Comparison of ENCODE assay signal across 15 cellular contexts in the genomic region with DNA sequence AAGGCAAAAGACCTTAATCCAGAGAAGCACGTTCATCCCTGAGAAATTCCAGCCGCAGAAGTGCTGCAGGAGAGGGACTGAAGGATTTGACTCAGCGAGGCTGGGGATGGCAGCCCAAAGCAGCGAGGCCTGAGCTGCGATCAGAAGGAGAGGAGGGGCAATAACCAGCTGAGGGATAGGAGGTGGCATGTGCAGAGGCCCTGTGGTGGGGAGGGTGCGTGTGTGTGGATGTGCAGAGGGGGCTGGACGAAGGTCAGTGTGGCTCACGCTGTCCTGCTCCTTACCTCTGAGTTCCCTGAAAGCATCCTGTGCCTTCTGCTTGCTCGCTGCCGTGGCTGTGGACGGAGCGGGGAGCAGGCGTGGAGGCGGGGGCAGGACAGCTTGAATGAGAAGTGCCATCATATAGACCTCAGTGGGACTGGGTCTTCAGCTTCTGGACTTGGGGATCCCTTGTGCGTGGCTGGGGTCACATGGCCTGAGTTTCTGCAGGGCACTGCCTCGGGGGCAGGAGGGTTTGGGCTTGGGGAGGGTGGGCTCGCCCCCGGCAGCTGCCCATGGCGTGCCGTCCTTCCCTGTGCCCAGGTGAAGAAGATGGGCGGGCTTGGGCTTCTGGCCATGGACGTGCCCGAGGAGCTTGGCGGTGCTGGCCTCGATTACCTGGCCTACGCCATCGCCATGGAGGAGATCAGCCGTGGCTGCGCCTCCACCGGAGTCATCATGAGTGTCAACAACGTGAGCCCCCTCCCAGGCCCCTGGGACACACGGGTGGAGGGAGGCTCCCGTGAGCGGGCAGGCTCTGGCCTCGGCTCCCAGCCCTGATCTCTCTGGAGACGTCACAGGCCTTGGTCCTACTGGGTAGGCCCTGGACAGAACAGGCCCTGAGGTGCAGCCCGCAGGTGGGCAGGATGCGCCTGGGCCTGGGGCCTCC. TPM values are rescaled to one million over a fixed set of nuclear protein-coding genes. Genes with fewer than 3 reads are reported as not detected.
A peak's percentile ranks its signal among the peaks of the same experiment; 100 is the strongest.
DNase-seq lines count a peak whose midpoint lies in the region; ATAC-seq, FAIRE-seq and TF ChIP-seq lines count a peak whose summit lies in the region.
"Had no signal": no experiment of that assay in that cellular context is flagged by ENCODE, and none has a peak within 500 bp of the region (broad histone marks: within the 10 kb centered on the region; RNA-seq: fewer than 3 reads in every experiment).

No MANE protein-coding gene starts in this region.

- no peak overlapping the region for H3K27ac ChIP-seq in left ventricle myocardium inferior (replicated peaks)
- no peak overlapping the region for H3K27ac ChIP-seq in K562 (ENCODE audit: extremely low read depth, low read depth, low read length)
- no peak overlapping the region for H3K27ac ChIP-seq in aorta (ENCODE audit: low read depth in 1 of 2, low read length in 2 of 2)

- CTCF ChIA-PET in K562 (lab: Yijun Ruan, JAX; ENCODE audit: low intra/inter-chr PET ratio), result no interaction called here

- ATAC-seq in K562 (no peak; the same call in 2 of the 3 replicates), aorta (ENCODE audit: low FRiP score) (peak; percentile 23), left colon (no peak)
- ATAC-seq: HCT116 had no signal

- DNase-seq in cardiac septum (ENCODE audit: low spot score) (peak; percentile 73), left ventricle myocardium inferior (no peak), K562 (ENCODE audit: extremely low read depth in 1 of 4, low spot score in 3 of 4) (no peak), nephron progenitor cell (no peak), aorta (peak in 1 of 2 donors; percentile 57), left colon (no peak), DMS79 treated with DMSO at 0.1 percent for 48 hours (lab: John Stamatoyannopoulos, UW) (no peak), HCEC 1CT (no peak)
- DNase-seq: 8988T, DMS79, KBM-7, NCI-H1105, SHP77 treated with DMSO at 0.1 percent for 48 hours had no signal

- H3K79me2 ChIP-seq in K562 (ENCODE audit: control insufficient read depth, insufficient read depth, low read length), result no peaks in the 10 kb centered on the region

- no peak overlapping the region for H3K9ac ChIP-seq in K562 (ENCODE audit: insufficient read depth in 1 of 2, low read depth in 2 of 2, low read length in 2 of 2)

- H3K4me1 ChIP-seq in left ventricle myocardium inferior (no peaks in the 10 kb centered on the region), K562 (replicated peaks in 1 of 2; ENCODE audit: control insufficient read depth in 2 of 2, insufficient read depth in 2 of 2, low read length in 2 of 2) (peaks cover 0 to 13% of the 10 kb centered on the region in 2 experiments; a peak in 2 of 5 replicates), aorta (ENCODE audit: control insufficient read depth in 1 of 2, insufficient read depth in 2 of 2, low read length in 2 of 2) (no peaks in the 10 kb centered on the region)

- no peak for FAIRE-seq in K562 (lab: Jason Lieb, UNC)

- no peaks in the 10 kb centered on the region for H3K27me3 Mint-ChIP-seq in nephron progenitor cell (ENCODE audit: low read depth, poor library complexity)

- in situ Hi-C loops in K562 (cut with MboI), result no loop called here

- POLR2A ChIA-PET in K562 (lab: Yijun Ruan, JAX), result interaction anchor here (0.5 kb wide), 1 partner anchor 242 kb away, joined by 5 read pairs; no protein-coding TSS in a partner anchor

- H3K36me3 ChIP-seq in left ventricle myocardium inferior (peaks cover 26% of the 10 kb centered on the region), K562 (ENCODE audit: control insufficient read depth, insufficient read depth, low read length) (peaks cover 12% of the 10 kb centered on the region; the same call in 1 of the 3 replicates), aorta (ENCODE audit: control insufficient read depth in 1 of 2, insufficient read depth in 2 of 2, low read length in 1 of 2) (no peaks in the 10 kb centered on the region)

- H3K4me2 ChIP-seq in K562 (ENCODE audit: insufficient read depth, low read length), result no peak overlapping the region

- no peak for TF ChIP-seq RAD21 in K562 (CRISPR knock-in tag; conservative IDR thresholded peaks at IDR 0.05 in 1 of 2, IDR thresholded peaks at IDR 0.05 in 1 of 2)

- H3K4me3 ChIP-seq in left ventricle myocardium inferior, result no peak overlapping the region
- no peak overlapping the region for H3K4me3 ChIP-seq in K562
- H3K4me3 ChIP-seq in aorta (ENCODE audit: low read length in 2 of 2), result no peak overlapping the region

- TF ChIP-seq CTCF in left ventricle myocardium inferior (IDR thresholded peaks at IDR 0.05; ENCODE audit: borderline replicate concordance) (no peak), K562 (IDR thresholded peaks at IDR 0.05 in 2 of 3, conservative IDR thresholded peaks at IDR 0.05 in 1 of 3; ENCODE audit: insufficient read depth in 2 of 3, low read depth in 1 of 3, low read length in 3 of 3) (no peak), nephron progenitor cell (IDR thresholded peaks at IDR 0.05) (no peak)

- H3K9me3 ChIP-seq in left ventricle myocardium inferior (replicated peaks) (no peaks in the 10 kb centered on the region), K562 (replicated peaks; ENCODE audit: control insufficient read depth, insufficient read depth, low read depth, low read length) (no peaks in the 10 kb centered on the region), aorta (ENCODE audit: control insufficient read depth, low read length) (no peaks in the 10 kb centered on the region)

- no peak overlapping the region for H2AFZ ChIP-seq in K562 (ENCODE audit: low read depth, low read length)

- no peak for TF ChIP-seq EP300 in K562 (IDR thresholded peaks at IDR 0.05; ENCODE audit: low read length)

- intact Hi-C loops in cardiac septum (cut with DNase I) (no loop called here), left ventricle myocardium inferior (cut with micrococcal nuclease) (loop anchor here (2.0 kb wide), 1 partner anchor 66 kb away; no protein-coding TSS in a partner anchor), K562 (cut with micrococcal nuclease) (no loop called here), aorta (cut with DNase I) (no loop called here), left colon (cut with DNase I, micrococcal nuclease) (no loop called here)

- no peak overlapping the region for H3K4me3 Mint-ChIP-seq in nephron progenitor cell
- H3K4me3 Mint-ChIP-seq: CD14-positive monocyte had no signal

- no TSS peak for BruUV-seq in K562 (replicated peaks; lab: Mats Ljungman, UMichigan)

- WGBS in K562 (ENCODE audit: insufficient coverage, low coverage, missing lambda C conversion rate), result 74% methylated on average over 29 of the region's 38 CpGs
- WGBS in aorta, 2 donors, result 90 to 91% methylated on average over 35 to 38 of the region's 38 CpGs

- no peaks in the 10 kb centered on the region for H3K4me1 Mint-ChIP-seq in nephron progenitor cell

- 0 out of 2 replicates have a peak, but pooled peaks cover 5% of the 10 kb centered on the region for H4K20me1 ChIP-seq in K562 (replicated peaks; ENCODE audit: control insufficient read depth, insufficient read depth, low read length)

- no peak for TF ChIP-seq POLR2A in K562 (conservative IDR thresholded peaks at IDR 0.05)

- H3K27me3 ChIP-seq in left ventricle myocardium inferior (ENCODE audit: low read depth) (no peaks in the 10 kb centered on the region), K562 (ENCODE audit: control insufficient read depth in 2 of 2, insufficient read depth in 2 of 2, low read length in 2 of 2) (no peaks in the 10 kb centered on the region), aorta (ENCODE audit: control insufficient read depth in 1 of 2, insufficient read depth in 2 of 2, low read length in 1 of 2) (no peaks in the 10 kb centered on the region)

- H3K27ac Mint-ChIP-seq in nephron progenitor cell, result peak overlapping the region; percentile 90

- no peaks in the 10 kb centered on the region for H3K9me1 ChIP-seq in K562 (ENCODE audit: control insufficient read depth, insufficient read depth, low read length)

- H3K9me3 Mint-ChIP-seq in nephron progenitor cell, result peaks cover 13% of the 10 kb centered on the region

- H3K36me3 Mint-ChIP-seq in nephron progenitor cell (ENCODE audit: low read depth), result peaks cover 17% of the 10 kb centered on the region

RNA-seq across cellular contexts. Expression of gene ACADS, which starts 11.0 kb away (rescaled TPM):
- 58.4 TPM for total RNA-seq in cardiac septum
- 93.8 TPM for total RNA-seq in left ventricle myocardium inferior
- 6.2 and 32.9 TPM in 2 replicates for total RNA-seq in K562 (2011; cell fraction: chromatin; rRNA removed; ENCODE audit: low replicate concordance)
- total RNA-seq in K562 (2011; cell fraction: nucleolus; rRNA removed), result 34.2 and 46.8 TPM in 2 replicates
- 17.8 and 18.3 TPM in 2 replicates for total RNA-seq in K562 (2011; cell fraction: nucleoplasm; rRNA removed)
- total RNA-seq in K562 (2014; rRNA removed), result 20.2 and 20.3 TPM in 2 replicates
- total RNA-seq in K562 (2014; rRNA removed; fragmentation: Illumina TruSeq; extraction: Trizol), result 2.1 and 3.1 TPM in 2 replicates
- total RNA-seq in K562 (2015; rRNA removed; fragmentation: Illumina TruSeq; extraction: Trizol), result 8.8 and 9.0 TPM in 2 replicates
- total RNA-seq in K562 (2021), result 17.2 and 18.5 TPM in 2 replicates
- 13.6 and 14.1 TPM in 2 replicates for polyA plus RNA-seq in K562 (2011; rRNA removed)
- 15.7 and 34.6 TPM in 2 replicates for polyA plus RNA-seq in K562 (2011; cell fraction: cytosol; rRNA removed)
- polyA plus RNA-seq in K562 (2011; cell fraction: nucleus; rRNA removed), result 34.9 and 56.3 TPM in 2 replicates
- polyA plus RNA-seq in K562 (2012), result 10.1 and 22.2 TPM in 2 replicates
- 3.3 and 8.3 TPM in 2 replicates for polyA plus RNA-seq in K562 (2014; fragmentation: Illumina TruSeq; extraction: Trizol)
- under 1 TPM; 0.06 to 0.14 TPM for polyA plus RNA-seq in K562 (2014; fragmentation: Nextera tagmentation; extraction: Ambion mirVana)
- polyA plus RNA-seq in K562 (2014; rRNA removed), result 18.3 and 20.3 TPM in 2 replicates
- 2.3 and 3.0 TPM in 2 replicates for polyA minus RNA-seq in K562 (2011; rRNA and poly(A)+ RNA removed)
- polyA minus RNA-seq in K562 (2011; cell fraction: cytosol; rRNA and poly(A)+ RNA removed), result 10.6 and 11.6 TPM in 2 replicates
- 11.1 and 14.4 TPM in 2 replicates for polyA minus RNA-seq in K562 (2011; cell fraction: nucleus; rRNA and poly(A)+ RNA removed)
- 10 to 100 TPM; 11.3 to 15.6 TPM for total RNA-seq in aorta
- polyA plus RNA-seq in aorta, result 10 to 100 TPM; 29.2 to 36.9 TPM
- total RNA-seq in left colon, result 100 to 1,000 TPM; 183 to 209 TPM

RNA-seq across cellular contexts. Expression of gene UNC119B, which starts 26.4 kb away (rescaled TPM):
- total RNA-seq in cardiac septum (10.9 TPM), left ventricle myocardium inferior (11.5 TPM), K562 (2014; rRNA removed) (14.6 and 15.1 TPM in 2 replicates), K562 (2014; rRNA removed; fragmentation: Illumina TruSeq; extraction: Trizol) (11.9 and 13.8 TPM in 2 replicates), K562 (2015; rRNA removed; fragmentation: Illumina TruSeq; extraction: Trizol) (9.2 and 9.3 TPM in 2 replicates), K562 (2021) (22.2 and 25.0 TPM in 2 replicates), aorta (10 to 100 TPM; 18.6 to 24.4 TPM), left colon (10 to 100 TPM; 15.1 to 27.5 TPM)
- total RNA-seq in K562 (2011; cell fraction: chromatin; rRNA removed; ENCODE audit: low replicate concordance), result 18.7 and 28.7 TPM in 2 replicates
- 23.0 and 27.2 TPM in 2 replicates for total RNA-seq in K562 (2011; cell fraction: nucleolus; rRNA removed)
- 21.1 and 23.8 TPM in 2 replicates for total RNA-seq in K562 (2011; cell fraction: nucleoplasm; rRNA removed)
- polyA plus RNA-seq in K562 (2011; rRNA removed) (26.5 and 34.5 TPM in 2 replicates), K562 (2014; fragmentation: Illumina TruSeq; extraction: Trizol) (16.5 and 19.5 TPM in 2 replicates), K562 (2014; fragmentation: Nextera tagmentation; extraction: Ambion mirVana) (1 to 10 TPM; 4.0 to 6.5 TPM), K562 (2014; rRNA removed) (20.2 and 21.6 TPM in 2 replicates), aorta (10 to 100 TPM; 13.6 to 15.9 TPM)
- polyA plus RNA-seq in K562 (2011; cell fraction: cytosol; rRNA removed), result 23.8 and 27.8 TPM in 2 replicates
- polyA plus RNA-seq in K562 (2011; cell fraction: nucleus; rRNA removed), result 28.8 and 32.2 TPM in 2 replicates
- polyA plus RNA-seq in K562 (2012), result 17.9 and 20.1 TPM in 2 replicates
- polyA minus RNA-seq in K562 (2011; rRNA and poly(A)+ RNA removed), result 28.0 and 45.8 TPM in 2 replicates
- 13.2 and 21.8 TPM in 2 replicates for polyA minus RNA-seq in K562 (2011; cell fraction: cytosol; rRNA and poly(A)+ RNA removed)
- polyA minus RNA-seq in K562 (2011; cell fraction: nucleus; rRNA and poly(A)+ RNA removed), result 17.6 and 18.5 TPM in 2 replicates

RNA-seq across cellular contexts. Expression of gene MLEC, which starts 49.7 kb away (rescaled TPM):
- total RNA-seq in cardiac septum (103 TPM), left ventricle myocardium inferior (120 TPM), K562 (2014; rRNA removed) (57.8 and 63.6 TPM in 2 replicates), K562 (2014; rRNA removed; fragmentation: Illumina TruSeq; extraction: Trizol) (90.7 and 93.1 TPM in 2 replicates), K562 (2015; rRNA removed; fragmentation: Illumina TruSeq; extraction: Trizol) (102 and 108 TPM in 2 replicates), K562 (2021) (92.9 and 104 TPM in 2 replicates), aorta (10 to 100 TPM; 67.4 to 92.0 TPM), left colon (100 to 1,000 TPM; 271 to 278 TPM)
- total RNA-seq in K562 (2011; cell fraction: chromatin; rRNA removed; ENCODE audit: low replicate concordance), result 88.8 and 90.6 TPM in 2 replicates
- 52.4 and 69.7 TPM in 2 replicates for total RNA-seq in K562 (2011; cell fraction: nucleolus; rRNA removed)
- total RNA-seq in K562 (2011; cell fraction: nucleoplasm; rRNA removed), result 97.0 and 104 TPM in 2 replicates
- polyA plus RNA-seq in K562 (2011; rRNA removed) (40.2 and 51.9 TPM in 2 replicates), K562 (2014; fragmentation: Illumina TruSeq; extraction: Trizol) (73.7 and 94.6 TPM in 2 replicates), K562 (2014; fragmentation: Nextera tagmentation; extraction: Ambion mirVana) (10 to 100 TPM; 18.5 to 20.5 TPM), K562 (2014; rRNA removed) (40.9 and 45.3 TPM in 2 replicates), aorta (10 to 100 TPM; 19.7 to 27.7 TPM)
- 11.9 and 30.2 TPM in 2 replicates for polyA plus RNA-seq in K562 (2011; cell fraction: cytosol; rRNA removed)
- 22.8 and 31.1 TPM in 2 replicates for polyA plus RNA-seq in K562 (2011; cell fraction: nucleus; rRNA removed)
- 51.4 and 67.7 TPM in 2 replicates for polyA plus RNA-seq in K562 (2012)
- 68.4 and 73.2 TPM in 2 replicates for polyA minus RNA-seq in K562 (2011; rRNA and poly(A)+ RNA removed)
- 40.9 and 51.9 TPM in 2 replicates for polyA minus RNA-seq in K562 (2011; cell fraction: cytosol; rRNA and poly(A)+ RNA removed)
- 6.3 and 17.9 TPM in 2 replicates for polyA minus RNA-seq in K562 (2011; cell fraction: nucleus; rRNA and poly(A)+ RNA removed)
